Comparison of ENCODE assay signal across 13 cellular contexts in the genomic region with DNA sequence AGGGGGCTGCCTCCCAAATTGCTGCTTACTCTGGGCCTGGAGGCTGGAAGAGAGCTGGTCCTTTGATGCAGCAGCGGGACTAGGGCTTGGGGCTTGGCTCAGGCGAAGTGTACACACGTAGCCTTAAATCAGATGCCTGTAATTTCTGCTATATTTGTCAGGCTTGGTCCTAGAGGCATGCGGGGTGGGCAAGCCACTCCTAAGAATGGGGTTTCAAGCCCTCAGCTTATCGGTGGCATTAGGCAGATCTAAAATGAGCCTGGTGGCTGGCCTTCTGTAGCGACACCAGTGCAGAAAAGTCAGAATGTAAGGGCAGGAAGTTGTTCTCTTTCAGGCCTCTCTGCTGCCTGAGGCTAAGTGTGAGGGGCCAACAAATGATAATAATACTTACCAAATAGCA. TPM values are rescaled to one million over a fixed set of nuclear protein-coding genes. Genes with fewer than 3 reads are reported as not detected.
A peak's percentile ranks its signal among the peaks of the same experiment; 100 is the strongest.
DNase-seq lines count a peak whose midpoint lies in the region; ATAC-seq and TF ChIP-seq lines count a peak whose summit lies in the region.
"Had no signal": no experiment of that assay in that cellular context is flagged by ENCODE, and none has a peak within 500 bp of the region (broad histone marks: within the 10 kb centered on the region; RNA-seq: fewer than 3 reads in every experiment).

No MANE protein-coding gene starts in this region.

- H4K20me1 ChIP-seq in hepatocyte (ENCODE audit: insufficient read depth, poor library complexity, severe bottlenecking) = no peaks in the 10 kb centered on the region
- no peaks in the 10 kb centered on the region for H4K20me1 ChIP-seq in smooth muscle cell (ENCODE audit: low read depth)

- TF ChIP-seq POLR2A in breast epithelium (IDR thresholded peaks at IDR 0.05) (no peak), ovary (IDR thresholded peaks at IDR 0.05) (no peak)

- no peak for ATAC-seq in HG02885 (IDR thresholded peaks at IDR 0.05; ENCODE audit: poor library complexity, unreplicated experiment)
- ATAC-seq: PC-3 had no signal

- DNase-seq in MCF 10A (ENCODE audit: unreplicated experiment) (no peak), breast epithelium (ENCODE audit: low spot score in 2 of 2) (no peak), NT2/D1 (ENCODE audit: low read depth, low spot score) (no peak), hepatocyte (ENCODE audit: low spot score) (no peak), smooth muscle cell (lab: John Stamatoyannopoulos, UW; ENCODE audit: unreplicated experiment) (no peak), Ammon's horn (ENCODE audit: low spot score) (no peak), ovary (no peak)
- DNase-seq: COR-L47, GOT3, PC-3 had no signal

- H3K9ac ChIP-seq in NT2/D1 (ENCODE audit: insufficient read length, low read depth) = peak overlapping the region; percentile 10
- no peak overlapping the region for H3K9ac ChIP-seq in smooth muscle cell (ENCODE audit: low read depth)

- no peak for TF ChIP-seq CTCF in MCF 10A (IDR thresholded peaks at IDR 0.05; ENCODE audit: unreplicated experiment)
- no peak for TF ChIP-seq CTCF in breast epithelium (IDR thresholded peaks at IDR 0.05)
- TF ChIP-seq CTCF in hepatocyte (IDR thresholded peaks at IDR 0.05; ENCODE audit: poor library complexity) = no peak
- no peak for TF ChIP-seq CTCF in smooth muscle cell (IDR thresholded peaks at IDR 0.05; ENCODE audit: borderline replicate concordance, insufficient read depth, poor library complexity, severe bottlenecking)
- TF ChIP-seq CTCF in ovary (IDR thresholded peaks at IDR 0.05) = no peak

- no peak overlapping the region for H3K27ac Mint-ChIP-seq in MCF 10A (ENCODE audit: low read depth, unreplicated experiment)

- no peaks in the 10 kb centered on the region for H3K36me3 Mint-ChIP-seq in MCF 10A (ENCODE audit: insufficient read depth, unreplicated experiment)

- no peaks in the 10 kb centered on the region for H3K9me2 ChIP-seq in hepatocyte (replicated peaks; ENCODE audit: insufficient read depth)

- no peaks in the 10 kb centered on the region for H3K9me3 ChIP-seq in breast epithelium
- H3K9me3 ChIP-seq in NT2/D1 (ENCODE audit: insufficient read depth, low read length) = no peaks in the 10 kb centered on the region
- H3K9me3 ChIP-seq in hepatocyte (ENCODE audit: low read depth) = no peaks in the 10 kb centered on the region
- no peaks in the 10 kb centered on the region for H3K9me3 ChIP-seq in smooth muscle cell (replicated peaks; ENCODE audit: low read depth)
- no peaks in the 10 kb centered on the region for H3K9me3 ChIP-seq in ovary
- H3K9me3 ChIP-seq: thoracic aorta had no signal

- no peaks in the 10 kb centered on the region for H3K9me3 Mint-ChIP-seq in MCF 10A (ENCODE audit: unreplicated experiment)

- H3K4me3 ChIP-seq in breast epithelium = no peak overlapping the region
- H3K4me3 ChIP-seq in NT2/D1 (ENCODE audit: insufficient read length, low read depth) = no peak overlapping the region
- H3K4me3 ChIP-seq in hepatocyte = no peak overlapping the region
- H3K4me3 ChIP-seq in smooth muscle cell = peak overlapping the region; percentile 70
- H3K4me3 ChIP-seq in ovary = no peak overlapping the region

- H3K4me1 Mint-ChIP-seq in MCF 10A (ENCODE audit: insufficient read depth, unreplicated experiment) = peaks cover 5% of the 10 kb centered on the region

- H3K79me2 ChIP-seq in hepatocyte = no peaks in the 10 kb centered on the region
- H3K79me2 ChIP-seq in smooth muscle cell (ENCODE audit: low read depth) = no peaks in the 10 kb centered on the region

- CTCF ChIA-PET in MCF 10A (lab: Yijun Ruan, JAX) = no interaction called here

- H3K4me3 Mint-ChIP-seq in MCF 10A (ENCODE audit: unreplicated experiment) = peak overlapping the region; percentile 60

- no peaks in the 10 kb centered on the region for H3F3A ChIP-seq in smooth muscle cell (ENCODE audit: low read depth)

- intact Hi-C loops in MCF 10A (cut with micrococcal nuclease) = no loop called here
- intact Hi-C loops in breast epithelium (cut with DNase I; ENCODE audit: low total_unique reads) = no loop called here
- intact Hi-C loops in ovary (cut with DNase I) = no loop called here

- WGBS in hepatocyte (ENCODE audit: low lambda C conversion rate, missing lambda C conversion rate) = 37% methylated on average over 6 of the region's 6 CpGs
- 45% methylated on average over 6 of the region's 6 CpGs for WGBS in smooth muscle cell (ENCODE audit: low lambda C conversion rate)
- 45 to 48% (median 47%) methylated on average over 6 of the region's 6 CpGs for WGBS in ovary, 3 donors

- no TSS peak for BruUV-seq in MCF 10A (replicated peaks; lab: Mats Ljungman, UMichigan)

- POLR2A ChIA-PET in MCF 10A (lab: Yijun Ruan, JAX) = interaction anchor here (0.9 kb wide), 1 partner anchor 35 kb away, joined by 3 read pairs; no protein-coding TSS in a partner anchor

- no peak for TF ChIP-seq EP300 in ovary (IDR thresholded peaks at IDR 0.05)

- no peak overlapping the region for H2AFZ ChIP-seq in hepatocyte
- no peak overlapping the region for H2AFZ ChIP-seq in smooth muscle cell (ENCODE audit: low read depth)

- H3K27ac ChIP-seq in breast epithelium = no peak overlapping the region
- peak overlapping the region; percentile 47 for H3K27ac ChIP-seq in hepatocyte
- no peak overlapping the region for H3K27ac ChIP-seq in smooth muscle cell (ENCODE audit: low read depth)
- no peak overlapping the region for H3K27ac ChIP-seq in ovary
- H3K27ac ChIP-seq: thoracic aorta had no signal

- H3K27me3 Mint-ChIP-seq in MCF 10A (ENCODE audit: insufficient read depth, unreplicated experiment) = peaks cover 80% of the 10 kb centered on the region

- H3K27me3 ChIP-seq in breast epithelium = peaks cover 5 to 67% of the 10 kb centered on the region in 2 donors
- peaks cover 56% of the 10 kb centered on the region for H3K27me3 ChIP-seq in NT2/D1 (ENCODE audit: insufficient read depth, insufficient read length)
- H3K27me3 ChIP-seq in hepatocyte = peaks cover 81% of the 10 kb centered on the region
- H3K27me3 ChIP-seq in smooth muscle cell (ENCODE audit: low read depth) = peaks cover 64% of the 10 kb centered on the region
- no peaks in the 10 kb centered on the region for H3K27me3 ChIP-seq in ovary

- H3K4me1 ChIP-seq in breast epithelium = no peaks in the 10 kb centered on the region
- peaks cover 5% of the 10 kb centered on the region for H3K4me1 ChIP-seq in NT2/D1 (ENCODE audit: insufficient read depth, insufficient read length)
- peaks cover 10% of the 10 kb centered on the region for H3K4me1 ChIP-seq in hepatocyte (ENCODE audit: insufficient read depth)
- H3K4me1 ChIP-seq in smooth muscle cell (ENCODE audit: low read depth) = no peaks in the 10 kb centered on the region
- H3K4me1 ChIP-seq in ovary (ENCODE audit: insufficient read depth) = peaks cover 5% of the 10 kb centered on the region

- H3K36me3 ChIP-seq in breast epithelium (no peaks in the 10 kb centered on the region), NT2/D1 (ENCODE audit: insufficient read depth, insufficient read length, low read length) (no peaks in the 10 kb centered on the region), hepatocyte (replicated peaks; ENCODE audit: insufficient read depth, low read depth) (no peaks in the 10 kb centered on the region), smooth muscle cell (ENCODE audit: low read depth) (no peaks in the 10 kb centered on the region), ovary (no peaks in the 10 kb centered on the region)
- H3K36me3 ChIP-seq: thoracic aorta had no signal

- peak overlapping the region; percentile 99 for H3K4me2 ChIP-seq in hepatocyte
- peak overlapping the region; percentile 99 for H3K4me2 ChIP-seq in smooth muscle cell

RNA-seq across cellular contexts. Expression of a gene that starts 0.9 kb away (rescaled TPM):
- total RNA-seq in MCF 10A (2022) (not detected in 2 replicates), breast epithelium (1 to 10 TPM in 1 of 3 donors, under 1 TPM in 1, not detected in 1; 0.59 to 1.8 TPM), hepatocyte (2.4 and 2.6 TPM in 2 replicates), smooth muscle cell (0.22 TPM in 1 of 2 replicates, not detected in the other), ovary (under 1 TPM in 4 of 7 donors, not detected in 3; 0.08 to 0.15 (median 0.10) TPM)
- polyA plus RNA-seq in hepatocyte (0.42 and 1.0 TPM in 2 replicates), smooth muscle cell (not detected in 2 replicates), ovary (under 1 TPM; 0.04 to 0.53 TPM)
- total RNA-seq: fibroblast of villous mesenchyme, PC-3 had no signal
